Comparison of ENCODE assay signal across 17 cellular contexts in genomic region chr1:17081439-17081838, GRCh38. TPM values are rescaled to one million over a fixed set of nuclear protein-coding genes. Genes with fewer than 3 reads are reported as not detected.
"Had no signal": no experiment of that assay in that cellular context is flagged by ENCODE, and none has a peak within 500 bp of the region (broad histone marks: within the 10 kb centered on the region; RNA-seq: fewer than 3 reads in every experiment).

No MANE protein-coding gene starts in this region.

- DNase-seq: activated CD4-positive, alpha-beta memory T cell treated with anti-CD3 and anti-CD28 coated beads for 36 hours; activated CD4-positive, alpha-beta T cell treated with anti-CD3 and anti-CD28 coated beads for 4 hours; activated gamma-delta T cell treated with Interleukin-2 at 50 U/mL for 16 hours; activated T-cell treated with anti-CD3 and anti-CD28 coated beads for 4 hours; adrenal gland; effector memory CD4-positive, alpha-beta T cell; esophagus squamous epithelium; stimulated activated CD4-positive, alpha-beta T cell treated with anti-CD3 and anti-CD28 coated beads, Interleukin-2, amount 100 ng/mL, for 24 hours; stimulated activated naive CD4-positive, alpha-beta T cell treated with Interleukin-2 at 50 U/mL for 16 hours; SW 1271; transverse colon had no signal

- H3K27ac ChIP-seq: adrenal gland, esophagus squamous epithelium, transverse colon, vagina had no signal

- H3K36me3 Mint-ChIP-seq: activated CD4-positive, alpha-beta memory T cell treated with anti-CD3 and anti-CD28 coated beads for 36 hours; activated naive CD4-positive, alpha-beta T cell treated with anti-CD3 and anti-CD28 coated beads, Interleukin-2, amount 50 U/mL, for 72 hours; mesothelial cell of epicardium had no signal

- H3K27ac Mint-ChIP-seq: activated CD4-positive, alpha-beta memory T cell treated with anti-CD3 and anti-CD28 coated beads for 36 hours; activated naive CD4-positive, alpha-beta T cell treated with anti-CD3 and anti-CD28 coated beads, Interleukin-2, amount 50 U/mL, for 72 hours; activated T-helper 1 cell treated with anti-CD3 and anti-CD28 coated beads, Interleukin-12 subunit alpha, Interleukin-12 subunit beta, Interleukin-2, Interleukin-4 antibody, amounts not matched to agents 30 ng/mL and 10 ng/mL and 1 ng/mL, durations not matched to agents 14 hours and 24 hours and 36 hours; dendritic cell treated with granulocyte-macrophage colony-stimulating factor and Interleukin-4, amounts not matched to agents 40 ng/mL and 50 ng/mL, for 4 days; mesothelial cell of epicardium had no signal

- H3K9me3 Mint-ChIP-seq: activated CD4-positive, alpha-beta memory T cell treated with anti-CD3 and anti-CD28 coated beads for 36 hours; activated naive CD4-positive, alpha-beta T cell treated with anti-CD3 and anti-CD28 coated beads, Interleukin-2, amount 50 U/mL, for 72 hours; activated T-helper 1 cell treated with anti-CD3 and anti-CD28 coated beads, Interleukin-12 subunit alpha, Interleukin-12 subunit beta, Interleukin-2, Interleukin-4 antibody, amounts not matched to agents 30 ng/mL and 10 ng/mL and 1 ng/mL, durations not matched to agents 14 hours and 24 hours and 36 hours; dendritic cell treated with granulocyte-macrophage colony-stimulating factor and Interleukin-4, amounts not matched to agents 40 ng/mL and 50 ng/mL, for 4 days; mesothelial cell of epicardium had no signal

- H3K27me3 ChIP-seq: adrenal gland, transverse colon, vagina had no signal

- H3K27me3 Mint-ChIP-seq: dendritic cell treated with granulocyte-macrophage colony-stimulating factor and Interleukin-4, amounts not matched to agents 40 ng/mL and 50 ng/mL, for 4 days had no signal

- H3K4me1 ChIP-seq: adrenal gland, transverse colon, vagina had no signal

- H3K4me3 Mint-ChIP-seq: activated CD4-positive, alpha-beta memory T cell treated with anti-CD3 and anti-CD28 coated beads for 36 hours; activated T-helper 1 cell treated with anti-CD3 and anti-CD28 coated beads, Interleukin-12 subunit alpha, Interleukin-12 subunit beta, Interleukin-2, Interleukin-4 antibody, amounts not matched to agents 30 ng/mL and 10 ng/mL and 1 ng/mL, durations not matched to agents 14 hours and 24 hours and 36 hours; dendritic cell treated with granulocyte-macrophage colony-stimulating factor and Interleukin-4, amounts not matched to agents 40 ng/mL and 50 ng/mL, for 4 days; mesothelial cell of epicardium had no signal

- H3K4me3 ChIP-seq: adrenal gland, esophagus squamous epithelium, transverse colon, vagina had no signal

- H3K36me3 ChIP-seq: adrenal gland, esophagus squamous epithelium, vagina had no signal

- H3K4me1 Mint-ChIP-seq: mesothelial cell of epicardium had no signal

- H3K9me3 ChIP-seq: adrenal gland, esophagus squamous epithelium, transverse colon, vagina had no signal

- ATAC-seq: activated naive CD4-positive, alpha-beta T cell treated with anti-CD3 and anti-CD28 coated beads, Interleukin-2, amount 50 U/mL, for 72 hours had no signal

RNA-seq across cellular contexts. Expression of gene PADI2, which starts 37.8 kb away (rescaled TPM):
- total RNA-seq: activated CD4-positive, alpha-beta memory T cell treated with anti-CD3 and anti-CD28 coated beads for 36 hours; activated T-helper 1 cell treated with anti-CD3 and anti-CD28 coated beads, Interleukin-12 subunit alpha, Interleukin-12 subunit beta, Interleukin-2, Interleukin-4 antibody, amounts not matched to agents 30 ng/mL and 10 ng/mL and 1 ng/mL, durations not matched to agents 14 hours and 24 hours and 36 hours; endothelial cell of umbilical vein had no signal
